Comparison of ENCODE assay signal across 9 cellular contexts in genomic region chr9:37187269-37187668, GRCh38.
DNase-seq lines count a peak whose midpoint lies in the region; ATAC-seq, FAIRE-seq and TF ChIP-seq lines count a peak whose summit lies in the region.
"Had no signal": no experiment of that assay in that cellular context is flagged by ENCODE, and none has a peak within 500 bp of the region (broad histone marks: within the 10 kb centered on the region; RNA-seq: fewer than 3 reads in every experiment).

No MANE protein-coding gene starts in this region.

- peak in 1 of 4 experiments; percentile 32 for DNase-seq in K562 (ENCODE audit: extremely low read depth in 1 of 4, low spot score in 3 of 4)
- DNase-seq in AML-193 (lab: John Stamatoyannopoulos, UW): no peak
- DNase-seq in head of caudate nucleus: no peak
- no peak for DNase-seq in DMS153 treated with DMSO at 0.1 percent for 48 hours (lab: John Stamatoyannopoulos, UW; ENCODE audit: unreplicated experiment)
- no peak for DNase-seq in frontal cortex (ENCODE audit: low spot score in 2 of 2)
- DNase-seq: NCI-H1417 treated with DMSO at 0.1 percent for 48 hours had no signal

- peaks cover 58% of the 10 kb centered on the region for H3K36me3 ChIP-seq in K562 (ENCODE audit: control insufficient read depth, insufficient read depth, low read length)

- no peak for TF ChIP-seq CTCF in K562 (IDR thresholded peaks at IDR 0.05 in 2 of 3, conservative IDR thresholded peaks at IDR 0.05 in 1 of 3; ENCODE audit: insufficient read depth in 2 of 3, low read depth in 1 of 3, low read length in 3 of 3)

- no peaks in the 10 kb centered on the region for H4K20me1 ChIP-seq in K562 (replicated peaks; ENCODE audit: control insufficient read depth, insufficient read depth, low read length)

- H3K27ac ChIP-seq in K562 (ENCODE audit: extremely low read depth, low read depth, low read length): no peak overlapping the region; the same call in 2 of the 3 replicates

- no peaks in the 10 kb centered on the region; a peak in 1 of 5 replicates for H3K4me1 ChIP-seq in K562 (replicated peaks in 1 of 2; ENCODE audit: control insufficient read depth in 2 of 2, insufficient read depth in 2 of 2, low read length in 2 of 2)

- ATAC-seq in GM18498 (IDR thresholded peaks at IDR 0.05; ENCODE audit: unreplicated experiment): peak; percentile 61
- peak; percentile 61 for ATAC-seq in GM21515 (IDR thresholded peaks at IDR 0.05; ENCODE audit: unreplicated experiment)
- peak; percentile 43 for ATAC-seq in HG03571 (IDR thresholded peaks at IDR 0.05; ENCODE audit: unreplicated experiment)
- ATAC-seq in K562: peak; percentile 46; the same call in 1 of the 3 replicates

- no peak overlapping the region for H3K4me3 ChIP-seq in K562

- TF ChIP-seq POLR2A in K562 (conservative IDR thresholded peaks at IDR 0.05): no peak

- H3K9ac ChIP-seq in K562 (ENCODE audit: insufficient read depth in 1 of 2, low read depth in 2 of 2, low read length in 2 of 2): no peak overlapping the region

- 74% methylated on average over 7 of the region's 7 CpGs for WGBS in K562 (ENCODE audit: insufficient coverage, low coverage, missing lambda C conversion rate)

- H3K9me1 ChIP-seq in K562 (ENCODE audit: control insufficient read depth, insufficient read depth, low read length): no peaks in the 10 kb centered on the region

- H3K4me2 ChIP-seq in K562 (ENCODE audit: insufficient read depth, low read length): no peak overlapping the region

- in situ Hi-C loops in K562 (cut with MboI): no loop called here

- H3K27me3 ChIP-seq in K562 (ENCODE audit: control insufficient read depth in 2 of 2, insufficient read depth in 2 of 2, low read length in 2 of 2): no peaks in the 10 kb centered on the region

- H3K9me3 ChIP-seq in K562 (replicated peaks; ENCODE audit: control insufficient read depth, insufficient read depth, low read depth, low read length): no peaks in the 10 kb centered on the region

- intact Hi-C loops in K562 (cut with micrococcal nuclease) (no loop called here), head of caudate nucleus (cut with DNase I) (no loop called here)

- FAIRE-seq in K562 (lab: Jason Lieb, UNC) (no peak), frontal cortex (lab: Jason Lieb, UNC) (no peak)

- peaks cover 59% of the 10 kb centered on the region for H3K79me2 ChIP-seq in K562 (ENCODE audit: control insufficient read depth, insufficient read depth, low read length)

- CTCF ChIA-PET in K562 (lab: Yijun Ruan, JAX; ENCODE audit: low intra/inter-chr PET ratio): no interaction called here

- POLR2A ChIA-PET in K562 (lab: Yijun Ruan, JAX): interaction anchor here (0.6 kb wide), 1 partner anchor 41 kb away, joined by 3 read pairs; no protein-coding TSS in a partner anchor

- BruUV-seq in K562 (replicated peaks; lab: Mats Ljungman, UMichigan): no TSS peak

- TF ChIP-seq RAD21 in K562 (CRISPR knock-in tag; conservative IDR thresholded peaks at IDR 0.05 in 1 of 2, IDR thresholded peaks at IDR 0.05 in 1 of 2): no peak

- H2AFZ ChIP-seq in K562 (ENCODE audit: low read depth, low read length): no peak overlapping the region

- no peak for TF ChIP-seq EP300 in K562 (IDR thresholded peaks at IDR 0.05; ENCODE audit: low read length)

TF ChIP-seq in K562, 482 proteins besides CTCF, POLR2A, EP300 and RAD21:
- TF ChIP-seq, protein P1, sequence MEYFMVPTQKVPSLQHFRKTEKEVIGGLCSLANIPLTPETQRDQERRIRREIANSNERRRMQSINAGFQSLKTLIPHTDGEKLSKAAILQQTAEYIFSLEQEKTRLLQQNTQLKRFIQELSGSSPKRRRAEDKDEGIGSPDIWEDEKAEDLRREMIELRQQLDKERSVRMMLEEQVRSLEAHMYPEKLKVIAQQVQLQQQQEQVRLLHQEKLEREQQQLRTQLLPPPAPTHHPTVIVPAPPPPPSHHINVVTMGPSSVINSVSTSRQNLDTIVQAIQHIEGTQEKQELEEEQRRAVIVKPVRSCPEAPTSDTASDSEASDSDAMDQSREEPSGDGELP (CRISPR knock-in tag; IDR thresholded peaks at IDR 0.05; ENCODE audit: borderline replicate concordance): peak; percentile 25; the same call in 1 of the 2 replicates
- TF ChIP-seq ZNF316 (IDR thresholded peaks at IDR 0.05) (0 out of 2 replicates have a peak, but pooled peaks have one; percentile 0), HDAC8 (tag; IDR thresholded peaks at IDR 0.05) (no peak)
- TF ChIP-seq, protein P2, sequence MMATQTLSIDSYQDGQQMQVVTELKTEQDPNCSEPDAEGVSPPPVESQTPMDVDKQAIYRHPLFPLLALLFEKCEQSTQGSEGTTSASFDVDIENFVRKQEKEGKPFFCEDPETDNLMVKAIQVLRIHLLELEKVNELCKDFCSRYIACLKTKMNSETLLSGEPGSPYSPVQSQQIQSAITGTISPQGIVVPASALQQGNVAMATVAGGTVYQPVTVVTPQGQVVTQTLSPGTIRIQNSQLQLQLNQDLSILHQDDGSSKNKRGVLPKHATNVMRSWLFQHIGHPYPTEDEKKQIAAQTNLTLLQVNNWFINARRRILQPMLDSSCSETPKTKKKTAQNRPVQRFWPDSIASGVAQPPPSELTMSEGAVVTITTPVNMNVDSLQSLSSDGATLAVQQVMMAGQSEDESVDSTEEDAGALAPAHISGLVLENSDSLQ (IDR thresholded peaks at IDR 0.05): peak; percentile 18; the same call in 1 of the 2 replicates
TF ChIP-seq in K562: peak in this region for 3.
